In genomic region chr14:31270196-31270772, GRCh38 we compare ENCODE assay signal across 1 cellular context.
TF ChIP-seq lines count a peak whose summit lies in the region.

No MANE protein-coding gene starts in this region.

TF ChIP-seq in HepG2, 621 proteins besides CTCF, POLR2A, EP300 and RAD21 (continued from another document and continues in another):
- TF ChIP-seq PRDM15 (CRISPR knock-in tag; IDR thresholded peaks at IDR 0.05) (no peak), NR3C1 (CRISPR knock-in tag; IDR thresholded peaks at IDR 0.05) (no peak), ARNTL (CRISPR knock-in tag; IDR thresholded peaks at IDR 0.05) (no peak; the same call in 1 of the 2 replicates), FOXM1 (CRISPR knock-in tag; IDR thresholded peaks at IDR 0.05) (no peak), DMTF1 (CRISPR knock-in tag; IDR thresholded peaks at IDR 0.05) (no peak), DBP (CRISPR knock-in tag; IDR thresholded peaks at IDR 0.05; ENCODE audit: not compliant biosample characterization) (no peak), RXRB (CRISPR knock-in tag; IDR thresholded peaks at IDR 0.05; ENCODE audit: borderline replicate concordance) (no peak), NFATC3 (CRISPR knock-in tag; IDR thresholded peaks at IDR 0.05) (no peak), ZNF672 (CRISPR knock-in tag; IDR thresholded peaks at IDR 0.05) (no peak), ZNF784 (CRISPR knock-in tag; IDR thresholded peaks at IDR 0.05; ENCODE audit: borderline replicate concordance) (no peak), ZNF431 (CRISPR knock-in tag; IDR thresholded peaks at IDR 0.05; ENCODE audit: borderline replicate concordance, low read depth) (no peak), CCDC6 (CRISPR knock-in tag; IDR thresholded peaks at IDR 0.05) (0 out of 2 replicates have a peak, but pooled peaks have one; percentile 53), ZBTB1 (CRISPR knock-in tag; IDR thresholded peaks at IDR 0.05; ENCODE audit: borderline replicate concordance) (no peak), ZNF138 (CRISPR knock-in tag; IDR thresholded peaks at IDR 0.05; ENCODE audit: low read depth) (peak; percentile 22; the same call in 1 of the 2 replicates), SCMH1 (CRISPR knock-in tag; IDR thresholded peaks at IDR 0.05; ENCODE audit: borderline replicate concordance) (no peak), RORA (CRISPR knock-in tag; IDR thresholded peaks at IDR 0.05) (no peak), HES4 (CRISPR knock-in tag; IDR thresholded peaks at IDR 0.05; ENCODE audit: borderline replicate concordance) (peak; percentile 85; the same call in 1 of the 2 replicates), MED8 (CRISPR knock-in tag; IDR thresholded peaks at IDR 0.05; ENCODE audit: insufficient replicate concordance) (no peak), NR2F1 (CRISPR knock-in tag; IDR thresholded peaks at IDR 0.05) (0 out of 4 replicates have a peak, but pooled peaks of 1 of the 2 experiments have one; percentile 22), ZNF225 (CRISPR knock-in tag; IDR thresholded peaks at IDR 0.05) (peak; percentile 89; the same call in 1 of the 2 replicates), ZSCAN12 (CRISPR knock-in tag; IDR thresholded peaks at IDR 0.05) (no peak), PAWR (CRISPR knock-in tag; IDR thresholded peaks at IDR 0.05; ENCODE audit: borderline replicate concordance) (0 out of 2 replicates have a peak, but pooled peaks have one; percentile 66), RERE (CRISPR knock-in tag; IDR thresholded peaks at IDR 0.05; ENCODE audit: low read depth) (no peak), FOXK1 (CRISPR knock-in tag; IDR thresholded peaks at IDR 0.05; ENCODE audit: borderline replicate concordance, low read depth) (no peak), SRSF9 (IDR thresholded peaks at IDR 0.05; ENCODE audit: borderline replicate concordance, insufficient read depth, low read depth, low read length, poor library complexity, severe bottlenecking) (no peak), ZZZ3 (CRISPR knock-in tag; IDR thresholded peaks at IDR 0.05; ENCODE audit: borderline replicate concordance) (no peak), FOXO1 (CRISPR knock-in tag; IDR thresholded peaks at IDR 0.05) (peak; percentile 72), DNMT3B (CRISPR knock-in tag; conservative IDR thresholded peaks at IDR 0.05) (no peak), ARNT (IDR thresholded peaks at IDR 0.05) (no peak), THAP8 (CRISPR knock-in tag; IDR thresholded peaks at IDR 0.05; ENCODE audit: borderline replicate concordance) (no peak), ATM (IDR thresholded peaks at IDR 0.05; ENCODE audit: borderline replicate concordance) (no peak), GRHL1 (CRISPR knock-in tag; conservative IDR thresholded peaks at IDR 0.05) (no peak), IRX3 (CRISPR knock-in tag; IDR thresholded peaks at IDR 0.05; ENCODE audit: borderline replicate concordance, low read depth) (peak; percentile 68; the same call in 1 of the 2 replicates), ZNF124 (CRISPR knock-in tag; IDR thresholded peaks at IDR 0.05) (0 out of 2 replicates have a peak, but pooled peaks have one; percentile 15)
